ENCODE assay signal across 17 cellular contexts in the genomic region with DNA sequence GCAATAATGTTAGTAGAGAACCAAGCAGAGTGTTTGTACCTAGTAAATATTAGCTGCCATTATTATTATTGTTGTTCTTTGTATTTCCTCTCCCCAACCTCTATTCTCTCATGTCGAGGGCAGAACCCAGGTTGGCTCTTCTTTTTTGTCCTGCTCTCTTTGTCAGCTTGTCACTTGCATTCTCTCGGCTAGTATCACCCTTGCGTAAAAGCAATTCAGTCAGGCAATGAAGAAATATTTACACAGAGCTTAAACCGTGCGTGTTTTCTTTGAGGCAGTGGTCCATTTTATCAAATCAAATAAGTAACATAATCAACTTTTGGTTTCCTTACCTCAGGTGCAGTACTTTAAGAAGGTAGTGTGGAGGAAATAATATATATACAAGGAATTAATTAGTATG.
DNase-seq lines count a peak whose midpoint lies in the region; ATAC-seq and TF ChIP-seq lines count a peak whose summit lies in the region.
"Had no signal": no experiment of that assay in that cellular context is flagged by ENCODE, and none has a peak within 500 bp of the region (broad histone marks: within the 10 kb centered on the region; RNA-seq: fewer than 3 reads in every experiment).

No MANE protein-coding gene starts in this region.

- TF ChIP-seq POLR2A in breast epithelium (IDR thresholded peaks at IDR 0.05): no peak

- H3K9me3 ChIP-seq in breast epithelium (no peaks in the 10 kb centered on the region), MM.1S (replicated peaks; ENCODE audit: insufficient read depth, low read length) (no peaks in the 10 kb centered on the region)

- no peak for ATAC-seq in HG02642 (IDR thresholded peaks at IDR 0.05; ENCODE audit: poor library complexity, unreplicated experiment)
- ATAC-seq: A549; CD8-positive, alpha-beta T cell had no signal

- BruUV-seq in MCF 10A (replicated peaks; lab: Mats Ljungman, UMichigan): no TSS peak

- POLR2A ChIA-PET in MCF 10A (lab: Yijun Ruan, JAX): interaction anchor here (1.1 to 1.2 kb wide), 2 partner anchors 8 to 16 kb away, joined by 4 to 6 read pairs; no protein-coding TSS in a partner anchor

- H3K27ac Mint-ChIP-seq in MCF 10A (ENCODE audit: low read depth, unreplicated experiment): peak overlapping the region; percentile 55
- H3K27ac Mint-ChIP-seq: CD8-positive, alpha-beta T cell; H9 had no signal

- H3K27ac ChIP-seq in breast epithelium (no peak overlapping the region), MM.1S (ENCODE audit: low read length) (no peak overlapping the region)
- H3K27ac ChIP-seq: A549 had no signal

- no peaks in the 10 kb centered on the region for H3F3A ChIP-seq in MM.1S (ENCODE audit: insufficient read depth, low read length)

- H3K27me3 Mint-ChIP-seq in MCF 10A (ENCODE audit: insufficient read depth, unreplicated experiment): no peaks in the 10 kb centered on the region

- H3K4me1 ChIP-seq in breast epithelium (no peaks in the 10 kb centered on the region), MM.1S (ENCODE audit: low read length) (no peaks in the 10 kb centered on the region)
- H3K4me1 ChIP-seq: A549, BE2C had no signal

- no peak overlapping the region for H3K4me3 Mint-ChIP-seq in MCF 10A (ENCODE audit: unreplicated experiment)
- H3K4me3 Mint-ChIP-seq: CD14-positive monocyte; CD8-positive, alpha-beta T cell; H9 had no signal

- intact Hi-C loops in MCF 10A (cut with micrococcal nuclease) (no loop called here), breast epithelium (cut with DNase I; ENCODE audit: low total_unique reads) (no loop called here)

- H3K36me3 Mint-ChIP-seq in MCF 10A (ENCODE audit: insufficient read depth, unreplicated experiment): no peaks in the 10 kb centered on the region

- H3K79me2 ChIP-seq in MM.1S (ENCODE audit: low read length): no peaks in the 10 kb centered on the region

- H3K36me3 ChIP-seq in breast epithelium (no peaks in the 10 kb centered on the region), MM.1S (replicated peaks; ENCODE audit: insufficient read depth, low read length) (no peaks in the 10 kb centered on the region)
- H3K36me3 ChIP-seq: BE2C had no signal

- CTCF ChIA-PET in MCF 10A (lab: Yijun Ruan, JAX): interaction anchor here (0.5 to 0.9 kb wide), 3 partner anchors 9 to 135 kb away, joined by 3 to 6 read pairs (median 4); no protein-coding TSS in a partner anchor

- H2AFZ ChIP-seq in MM.1S (ENCODE audit: low read length): no peak overlapping the region

- H3K9me2 ChIP-seq in MM.1S (replicated peaks; ENCODE audit: insufficient read depth, low read length): no peaks in the 10 kb centered on the region

- no peaks in the 10 kb centered on the region for H3K4me1 Mint-ChIP-seq in MCF 10A (ENCODE audit: insufficient read depth, unreplicated experiment)
- H3K4me1 Mint-ChIP-seq: CD14-positive monocyte had no signal

- H3K4me3 ChIP-seq in breast epithelium (no peak overlapping the region), MM.1S (ENCODE audit: low read length) (no peak overlapping the region)
- H3K4me3 ChIP-seq: A549 had no signal

- no peak overlapping the region for H3K4me2 ChIP-seq in MM.1S (ENCODE audit: low read depth, low read length)
- H3K4me2 ChIP-seq: A549 had no signal

- no peak overlapping the region for H3K9ac ChIP-seq in MM.1S (ENCODE audit: low read length)

- no peaks in the 10 kb centered on the region for H4K20me1 ChIP-seq in MM.1S (ENCODE audit: insufficient read depth, low read length)

- no peaks in the 10 kb centered on the region for H3K9me3 Mint-ChIP-seq in MCF 10A (ENCODE audit: unreplicated experiment)

- no peak for DNase-seq in MCF 10A (ENCODE audit: unreplicated experiment)
- DNase-seq in breast epithelium (ENCODE audit: low spot score in 2 of 2): no peak
- DNase-seq in HuH-7 (ENCODE audit: low spot score): peak; percentile 62
- DNase-seq in NCI-H774 (lab: John Stamatoyannopoulos, UW): peak; percentile 33
- DNase-seq in islet precursor cell: peak; percentile 3
- DNase-seq in MM.1S: no peak
- no peak for DNase-seq in activated T-cell treated with anti-CD3 and anti-CD28 coated beads for 4 hours
- DNase-seq: BE2C; CD8-positive, alpha-beta T cell; COR-L47; DMS79 treated with DMSO at 0.1 percent for 48 hours; EL; GOT3; H9 had no signal

- TF ChIP-seq CTCF in MCF 10A (IDR thresholded peaks at IDR 0.05; ENCODE audit: unreplicated experiment) (no peak), breast epithelium (IDR thresholded peaks at IDR 0.05) (no peak), MM.1S (IDR thresholded peaks at IDR 0.05; ENCODE audit: low read length) (no peak)

- H3K27me3 ChIP-seq in breast epithelium: no peaks in the 10 kb centered on the region
- H3K27me3 ChIP-seq in MM.1S (replicated peaks; ENCODE audit: insufficient read depth, low read length): no peaks in the 10 kb centered on the region
- H3K27me3 ChIP-seq: BE2C had no signal

Comparison
In these comparisons a context has a peak if more than half of its experiments do, and no peak if none do; other contexts are left out.
1. DNase-seq: peak in HuH-7 (single experiment), NCI-H774 (single experiment) and islet precursor cell (single experiment); none in MCF 10A (single experiment), breast epithelium (0 of 2), MM.1S (single experiment) and activated T-cell treated with anti-CD3 and anti-CD28 coated beads for 4 hours (single experiment).